Comparison of ENCODE assay signal across 18 cellular contexts in the genomic region with DNA sequence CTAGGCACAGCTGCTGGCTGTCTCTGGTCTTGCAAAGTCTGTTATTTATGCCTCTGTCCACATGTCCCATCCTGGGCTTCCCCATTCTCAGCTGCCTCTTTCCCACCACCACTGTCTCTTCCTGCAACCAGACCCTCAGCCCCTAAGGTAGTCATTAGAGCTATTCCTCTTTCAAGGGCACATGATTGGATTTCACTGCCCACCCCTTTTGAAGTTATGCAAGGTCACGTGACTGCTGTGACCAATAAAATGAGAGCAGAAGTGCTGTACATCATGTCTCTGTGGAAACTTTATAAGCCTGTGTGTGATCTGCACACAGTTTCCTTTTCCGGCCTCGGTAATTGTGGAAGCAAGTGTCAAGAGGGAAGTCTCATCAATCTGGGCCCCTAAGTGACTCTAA.
DNase-seq lines count a peak whose midpoint lies in the region; ATAC-seq, FAIRE-seq and TF ChIP-seq lines count a peak whose summit lies in the region.
"Had no signal": no experiment of that assay in that cellular context is flagged by ENCODE, and none has a peak within 500 bp of the region (broad histone marks: within the 10 kb centered on the region; RNA-seq: fewer than 3 reads in every experiment).

No MANE protein-coding gene starts in this region.

- H3K4me1 ChIP-seq in A549 (no peaks in the 10 kb centered on the region), breast epithelium (no peaks in the 10 kb centered on the region), small intestine (ENCODE audit: control insufficient read depth in 2 of 2, insufficient read depth in 1 of 2, low read depth in 1 of 2, low read length in 1 of 2) (no peaks in the 10 kb centered on the region)

- H3K27ac Mint-ChIP-seq in activated naive CD8-positive, alpha-beta T cell treated with anti-CD3 and anti-CD28 coated beads, Interleukin-2, amount 50 U/mL, for 24 hours: no peak overlapping the region
- H3K27ac Mint-ChIP-seq: CD4-positive, CD25-positive, alpha-beta regulatory T cell; IgD-negative memory B cell had no signal

- in situ Hi-C loops in KBM-7 (cut with MboI; ENCODE audit: low pct_unique_long_range_greater_than_20kb, low sequenced_read_pairs): no loop called here

- no peak overlapping the region for H3K4me2 ChIP-seq in A549
- H3K4me2 ChIP-seq: SK-N-SH had no signal

- CTCF ChIA-PET in A549 (lab: Yijun Ruan, JAX): no interaction called here

- WGBS in A549 (ENCODE audit: missing lambda C conversion rate): 26% methylated on average over 3 of the region's 3 CpGs
- 64 to 81% (median 68%) methylated on average over 3 of the region's 3 CpGs for WGBS in small intestine, 3 donors

- TF ChIP-seq RAD21 in A549 (conservative IDR thresholded peaks at IDR 0.05 in 1 of 2, IDR thresholded peaks at IDR 0.05 in 1 of 2): no peak

- POLR2A ChIA-PET in A549 (lab: Yijun Ruan, JAX): no interaction called here

- H3K4me3 ChIP-seq in A549: no peak overlapping the region
- no peak overlapping the region for H3K4me3 ChIP-seq in breast epithelium
- H3K4me3 ChIP-seq in small intestine (ENCODE audit: low read depth in 1 of 2, low read length in 2 of 2): no peak overlapping the region

- no peaks in the 10 kb centered on the region for H3K36me3 Mint-ChIP-seq in activated naive CD8-positive, alpha-beta T cell treated with anti-CD3 and anti-CD28 coated beads, Interleukin-2, amount 50 U/mL, for 24 hours (ENCODE audit: low read depth)
- H3K36me3 Mint-ChIP-seq: CD4-positive, CD25-positive, alpha-beta regulatory T cell had no signal

- FAIRE-seq in A549 (lab: Jason Lieb, UNC) (no peak), small intestine (lab: Jason Lieb, UNC) (no peak)
- FAIRE-seq: GM12891, GM19239 had no signal

- H3K4me3 Mint-ChIP-seq in activated naive CD8-positive, alpha-beta T cell treated with anti-CD3 and anti-CD28 coated beads, Interleukin-2, amount 50 U/mL, for 24 hours: no peak overlapping the region
- H3K4me3 Mint-ChIP-seq: CD4-positive, CD25-positive, alpha-beta regulatory T cell; IgD-negative memory B cell had no signal

- no peak for DNase-seq in A549 (ENCODE audit: low read depth in 1 of 2, low spot score in 1 of 2)
- peak; percentile 7 for DNase-seq in KBM-7
- DNase-seq in NOMO-1 treated with dmso at 0.1 percent for 144 hours (lab: John Stamatoyannopoulos, UW; ENCODE audit: unreplicated experiment): peak; percentile 32
- DNase-seq in ecto neural progenitor cell (ENCODE audit: low spot score): peak; percentile 23
- no peak for DNase-seq in breast epithelium (ENCODE audit: low spot score in 2 of 2)
- DNase-seq in activated naive CD8-positive, alpha-beta T cell treated with anti-CD3 and anti-CD28 coated beads, Interleukin-2, amount 50 U/mL, for 24 hours: no peak
- DNase-seq in small intestine: no peak
- DNase-seq: CD4-positive, CD25-positive, alpha-beta regulatory T cell; HCEC 1CT; NCI-H1417; NCI-H1930; NCI-H524 treated with DMSO at 0.1 percent for 48 hours; SK-N-SH had no signal

- H3K36me3 ChIP-seq in breast epithelium (no peaks in the 10 kb centered on the region), small intestine (ENCODE audit: control insufficient read depth in 2 of 2, insufficient read depth in 2 of 2, low read length in 2 of 2) (no peaks in the 10 kb centered on the region)

- no peak for TF ChIP-seq CTCF in A549 (IDR thresholded peaks at IDR 0.05)
- no peak for TF ChIP-seq CTCF in breast epithelium (IDR thresholded peaks at IDR 0.05)

- H3K27ac ChIP-seq in A549 (no peak overlapping the region), breast epithelium (no peak overlapping the region), small intestine (ENCODE audit: low read depth in 1 of 2, low read length in 1 of 2) (no peak overlapping the region)

- TF ChIP-seq POLR2A in A549 (IDR thresholded peaks at IDR 0.05; ENCODE audit: low read length): no peak
- TF ChIP-seq POLR2A in breast epithelium (IDR thresholded peaks at IDR 0.05): no peak

- H3K27me3 ChIP-seq in breast epithelium (peaks cover 0 to 7% of the 10 kb centered on the region in 2 donors), small intestine (ENCODE audit: control insufficient read depth in 2 of 2, insufficient read depth in 2 of 2, low read length in 2 of 2) (peaks cover 0 to 2% of the 10 kb centered on the region in 2 donors)

- ATAC-seq in A549: no peak
- ATAC-seq in GM21381 (IDR thresholded peaks at IDR 0.05; ENCODE audit: unreplicated experiment): no peak
- ATAC-seq in activated naive CD8-positive, alpha-beta T cell treated with anti-CD3 and anti-CD28 coated beads, Interleukin-2, amount 50 U/mL, for 24 hours: no peak
- ATAC-seq: Right ventricle myocardium inferior had no signal

- no peaks in the 10 kb centered on the region for H3K4me1 Mint-ChIP-seq in activated naive CD8-positive, alpha-beta T cell treated with anti-CD3 and anti-CD28 coated beads, Interleukin-2, amount 50 U/mL, for 24 hours
- H3K4me1 Mint-ChIP-seq: CD4-positive, CD25-positive, alpha-beta regulatory T cell had no signal

- intact Hi-C loops in breast epithelium (cut with DNase I; ENCODE audit: low total_unique reads): no loop called here

- peaks cover 2% of the 10 kb centered on the region for H3K27me3 Mint-ChIP-seq in activated naive CD8-positive, alpha-beta T cell treated with anti-CD3 and anti-CD28 coated beads, Interleukin-2, amount 50 U/mL, for 24 hours

- H3K9me3 Mint-ChIP-seq in activated naive CD8-positive, alpha-beta T cell treated with anti-CD3 and anti-CD28 coated beads, Interleukin-2, amount 50 U/mL, for 24 hours: no peaks in the 10 kb centered on the region

- H3K9me3 ChIP-seq in A549 (no peaks in the 10 kb centered on the region), breast epithelium (no peaks in the 10 kb centered on the region), small intestine (ENCODE audit: control insufficient read depth, low read depth) (no peaks in the 10 kb centered on the region)
- H3K9me3 ChIP-seq: SK-N-SH had no signal

- TF ChIP-seq EP300 in A549 (IDR thresholded peaks at IDR 0.05): no peak

TF ChIP-seq in A549, 52 proteins besides CTCF, POLR2A, EP300 and RAD21:
- TF ChIP-seq USF2 (IDR thresholded peaks at IDR 0.05) (0 out of 2 replicates have a peak, but pooled peaks have one; percentile 31), HMGXB4 (CRISPR knock-in tag; IDR thresholded peaks at IDR 0.05; ENCODE audit: borderline replicate concordance) (no peak), CBX8 (IDR thresholded peaks at IDR 0.05) (no peak), HEYL (CRISPR knock-in tag; IDR thresholded peaks at IDR 0.05) (no peak), MAFK (IDR thresholded peaks at IDR 0.05; ENCODE audit: partially characterized antibody) (no peak)

Comparison
In these comparisons a context has a peak if more than half of its experiments do, and no peak if none do; other contexts are left out.
1. DNase-seq: peak in KBM-7 (single experiment), NOMO-1 treated with dmso at 0.1 percent for 144 hours (single experiment) and ecto neural progenitor cell (single experiment); none in A549 (0 of 2), breast epithelium (0 of 2), activated naive CD8-positive, alpha-beta T cell treated with anti-CD3 and anti-CD28 coated beads, Interleukin-2, amount 50 U/mL, for 24 hours (single experiment) and small intestine (single experiment).